In the genomic region with DNA sequence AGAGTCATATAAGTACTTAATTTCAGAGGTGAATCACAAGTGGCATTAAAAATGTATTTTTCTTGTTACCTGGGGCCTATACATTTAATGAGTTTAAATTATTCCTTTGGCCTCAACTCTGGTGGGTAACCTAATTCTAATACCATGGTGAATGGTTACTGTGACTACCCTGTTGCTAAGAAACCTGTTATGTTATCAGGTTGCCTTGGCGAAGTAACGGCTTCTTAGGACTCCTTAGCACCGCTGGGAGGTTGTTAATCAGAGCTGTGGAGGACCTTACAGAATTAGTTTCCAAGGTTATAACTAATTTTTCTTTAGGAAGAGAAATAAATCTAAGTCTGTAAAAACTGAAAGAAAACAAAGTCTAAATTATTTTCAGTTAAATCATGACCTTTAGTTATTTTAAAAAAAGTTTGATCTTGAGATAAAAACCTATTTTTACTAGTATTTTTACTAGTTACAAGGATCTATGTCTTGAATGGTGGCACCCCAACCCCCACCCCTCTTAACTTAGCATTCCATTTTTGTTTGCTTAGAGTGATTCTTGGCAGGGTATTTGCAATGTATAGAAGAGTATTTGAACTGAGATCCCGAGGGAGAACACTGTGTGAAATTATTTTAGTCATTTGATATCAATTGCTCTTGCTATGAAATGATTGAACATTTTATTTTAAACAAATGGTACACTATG, we compare ENCODE assay signal across 9 cellular contexts.
DNase-seq lines count a peak whose midpoint lies in the region; ATAC-seq, FAIRE-seq and TF ChIP-seq lines count a peak whose summit lies in the region.
"Had no signal": no experiment of that assay in that cellular context is flagged by ENCODE, and none has a peak within 500 bp of the region (broad histone marks: within the 10 kb centered on the region; RNA-seq: fewer than 3 reads in every experiment).

No MANE protein-coding gene starts in this region.

- no peak overlapping the region for H3K4me3 ChIP-seq in HAP-1
- no peak overlapping the region for H3K4me3 ChIP-seq in bronchial epithelial cell (ENCODE audit: low read depth, low read length)

- ATAC-seq in natural killer cell treated with Interleukin-12 subunit alpha and Interleukin-12 subunit beta and Interleukin-15 and Interleukin-18, amount 100 ng/mL, for 72 hours, result peak in 1 of 2 donors; percentile 68
- no peak for ATAC-seq in HG02884 (IDR thresholded peaks at IDR 0.05; ENCODE audit: unreplicated experiment)

- H3K9me3 Mint-ChIP-seq in natural killer cell treated with Interleukin-12 subunit alpha and Interleukin-12 subunit beta and Interleukin-15 and Interleukin-18, amount 100 ng/mL, for 72 hours, result no peaks in the 10 kb centered on the region

- FAIRE-seq in bronchial epithelial cell (lab: Jason Lieb, UNC) (no peak), GM19239 (lab: Jason Lieb, UNC) (no peak)

- DNase-seq in HAP-1 (ENCODE audit: low spot score in 2 of 2) (peak; percentile 43 to 46), NCI-H2029 (lab: John Stamatoyannopoulos, UW) (peak; percentile 82), bronchial epithelial cell (ENCODE audit: low read depth) (peak; percentile 38), AML-193 (lab: John Stamatoyannopoulos, UW) (no peak), SW480 (ENCODE audit: low spot score) (no peak), GM19239 (ENCODE audit: insufficient read length, low spot score) (no peak)
- no peak for DNase-seq in natural killer cell treated with Interleukin-12 subunit alpha and Interleukin-12 subunit beta and Interleukin-15 and Interleukin-18, amount 100 ng/mL, for 72 hours (ENCODE audit: low spot score)
- DNase-seq: NCI-H1048 had no signal

- no peaks in the 10 kb centered on the region for H3K9me3 ChIP-seq in HAP-1

- TF ChIP-seq CTCF in bronchial epithelial cell (IDR thresholded peaks at IDR 0.05; ENCODE audit: insufficient read depth, low read length, severe bottlenecking), result no peak

- no peaks in the 10 kb centered on the region for H3K36me3 Mint-ChIP-seq in natural killer cell treated with Interleukin-12 subunit alpha and Interleukin-12 subunit beta and Interleukin-15 and Interleukin-18, amount 100 ng/mL, for 72 hours

- H3K27me3 Mint-ChIP-seq in natural killer cell treated with Interleukin-12 subunit alpha and Interleukin-12 subunit beta and Interleukin-15 and Interleukin-18, amount 100 ng/mL, for 72 hours, result no peaks in the 10 kb centered on the region

- in situ Hi-C loops in HAP-1 (cut with MboI; ENCODE audit: low sequenced_read_pairs), result no loop called here

- peaks cover 30 to 41% of the 10 kb centered on the region in 2 donors for H3K4me1 Mint-ChIP-seq in natural killer cell treated with Interleukin-12 subunit alpha and Interleukin-12 subunit beta and Interleukin-15 and Interleukin-18, amount 100 ng/mL, for 72 hours (ENCODE audit: low read depth in 2 of 2)

- peaks cover 13% of the 10 kb centered on the region for H3K4me1 ChIP-seq in HAP-1

- H3K36me3 ChIP-seq in HAP-1 (replicated peaks) (no peaks in the 10 kb centered on the region), bronchial epithelial cell (ENCODE audit: control insufficient read depth, insufficient read depth, low read length) (no peaks in the 10 kb centered on the region)

- peak overlapping the region; percentile 31 to 46 for H3K27ac Mint-ChIP-seq in natural killer cell treated with Interleukin-12 subunit alpha and Interleukin-12 subunit beta and Interleukin-15 and Interleukin-18, amount 100 ng/mL, for 72 hours

- no peak overlapping the region for H3K4me3 Mint-ChIP-seq in natural killer cell treated with Interleukin-12 subunit alpha and Interleukin-12 subunit beta and Interleukin-15 and Interleukin-18, amount 100 ng/mL, for 72 hours

- no peaks in the 10 kb centered on the region for H3K27me3 ChIP-seq in HAP-1 (ENCODE audit: low read depth)
- no peaks in the 10 kb centered on the region for H3K27me3 ChIP-seq in bronchial epithelial cell (ENCODE audit: control insufficient read depth, insufficient read depth, low read length)

Comparison
In these comparisons a context has a peak if more than half of its experiments do, and no peak if none do; other contexts are left out.
1. DNase-seq: peak in HAP-1 (2 of 2), NCI-H2029 (single experiment) and bronchial epithelial cell (single experiment); none in natural killer cell treated with Interleukin-12 subunit alpha and Interleukin-12 subunit beta and Interleukin-15 and Interleukin-18, amount 100 ng/mL, for 72 hours (single experiment), AML-193 (0 of 2), SW480 (single experiment) and GM19239 (single experiment).